In genomic region chr20:63967330-63968135, GRCh38 we compare ENCODE assay signal across 16 cellular contexts. TPM values are rescaled to one million over a fixed set of nuclear protein-coding genes. Genes with fewer than 3 reads are reported as not detected.
DNase-seq lines count a peak whose midpoint lies in the region; ATAC-seq lines count a peak whose summit lies in the region.
"Had no signal": no experiment of that assay in that cellular context is flagged by ENCODE, and none has a peak within 500 bp of the region (broad histone marks: within the 10 kb centered on the region; RNA-seq: fewer than 3 reads in every experiment).

No MANE protein-coding gene starts in this region.

- POLR2A ChIA-PET in activated CD4-positive, alpha-beta T cell treated with anti-CD3 and anti-CD28 coated beads for 36 hours (lab: Charles Lee) = interaction anchor here (0.6 to 1.1 kb wide), 2 partner anchors 13 to 30 kb away, joined by 3 to 7 read pairs; no protein-coding TSS in a partner anchor

- CTCF ChIA-PET in activated CD4-positive, alpha-beta T cell treated with anti-CD3 and anti-CD28 coated beads for 36 hours (lab: Charles Lee) = interaction anchor here (0.6 to 1.0 kb wide), 3 partner anchors 12 to 36 kb away, joined by 3 read pairs; partner anchors contain the start of gene SAMD10

- no peaks in the 10 kb centered on the region for H3K9me3 ChIP-seq in T-helper 17 cell (ENCODE audit: control insufficient read depth, low read length, poor library complexity, severe bottlenecking)
- H3K9me3 ChIP-seq: gastrocnemius medialis, upper lobe of right lung had no signal

- no peak for ATAC-seq in activated CD4-positive, alpha-beta T cell treated with anti-CD3 and anti-CD28 coated beads for 36 hours
- ATAC-seq in T-helper 17 cell (no peak), left ventricle myocardium superior (no peak), HG03280 (IDR thresholded peaks at IDR 0.05; ENCODE audit: unreplicated experiment) (no peak)
- ATAC-seq: CD8-positive, alpha-beta T cell; gastrocnemius medialis; upper lobe of right lung had no signal

- no peaks in the 10 kb centered on the region for H3K9me3 Mint-ChIP-seq in activated CD4-positive, alpha-beta T cell treated with anti-CD3 and anti-CD28 coated beads for 36 hours (ENCODE audit: low read depth)
- H3K9me3 Mint-ChIP-seq: CD8-positive, alpha-beta T cell had no signal

- DNase-seq in activated CD4-positive, alpha-beta T cell treated with anti-CD3 and anti-CD28 coated beads for 36 hours = peak; percentile 4
- DNase-seq in activated CD4-positive, alpha-beta T cell treated with anti-CD3 and anti-CD28 coated beads for 4 hours = no peak
- DNase-seq in T-helper 17 cell (no peak), left ventricle myocardium superior (peak; percentile 24), posterior vena cava (ENCODE audit: low spot score) (peak; percentile 73), foreskin melanocyte (no peak), NCI-H748 (lab: John Stamatoyannopoulos, UW; ENCODE audit: unreplicated experiment) (no peak)
- DNase-seq: activated CD4-positive, alpha-beta T cell treated with anti-CD3 and anti-CD28 coated beads, Interleukin-2, amount 50 U/mL, for 1 hour; MM.1S; NCI-H2107; NCI-H774; stimulated activated CD8-positive, alpha-beta memory T cell treated with anti-CD3 and anti-CD28 coated beads, Interleukin-4, amount 100 ng/mL, for 48 hours; upper lobe of right lung had no signal

- no peak overlapping the region for H3K4me3 Mint-ChIP-seq in activated CD4-positive, alpha-beta T cell treated with anti-CD3 and anti-CD28 coated beads for 36 hours
- peak overlapping the region; percentile 92 for H3K4me3 Mint-ChIP-seq in T-helper 17 cell

- peaks cover 12% of the 10 kb centered on the region for H3K4me1 Mint-ChIP-seq in activated CD4-positive, alpha-beta T cell treated with anti-CD3 and anti-CD28 coated beads for 36 hours
- H3K4me1 Mint-ChIP-seq in T-helper 17 cell = peaks cover 11% of the 10 kb centered on the region

- H3K27me3 Mint-ChIP-seq in activated CD4-positive, alpha-beta T cell treated with anti-CD3 and anti-CD28 coated beads for 36 hours = no peaks in the 10 kb centered on the region
- no peaks in the 10 kb centered on the region for H3K27me3 Mint-ChIP-seq in T-helper 17 cell

- intact Hi-C loops in activated CD4-positive, alpha-beta T cell treated with anti-CD3 and anti-CD28 coated beads for 36 hours (cut with DNase I, micrococcal nuclease) = loop anchor here in 1 of 2 experiments (1.0 kb wide), 1 partner anchor 10 kb away; no protein-coding TSS in a partner anchor
- intact Hi-C loops in left ventricle myocardium superior (cut with micrococcal nuclease) (no loop called here), posterior vena cava (cut with DNase I) (no loop called here)

- H3K36me3 Mint-ChIP-seq in activated CD4-positive, alpha-beta T cell treated with anti-CD3 and anti-CD28 coated beads for 36 hours (ENCODE audit: low read depth) = peaks cover 5% of the 10 kb centered on the region
- H3K36me3 Mint-ChIP-seq in T-helper 17 cell (ENCODE audit: low read depth) = no peaks in the 10 kb centered on the region

- no peak overlapping the region for H3K27ac Mint-ChIP-seq in activated CD4-positive, alpha-beta T cell treated with anti-CD3 and anti-CD28 coated beads for 36 hours
- H3K27ac Mint-ChIP-seq in T-helper 17 cell = peak overlapping the region; percentile 89

RNA-seq across cellular contexts. Expression of gene ZNF512B, which starts 2.2 kb away (rescaled TPM):
- total RNA-seq in activated CD4-positive, alpha-beta T cell treated with anti-CD3 and anti-CD28 coated beads for 36 hours = 10 to 100 TPM; 12.6 to 13.1 TPM
- 10 to 100 TPM; 17.9 to 18.8 TPM for total RNA-seq in T-helper 17 cell
- total RNA-seq in left ventricle myocardium superior = 14.0 TPM
- 10 to 100 TPM in 1 of 2 donors, 1 to 10 TPM in 1; 9.4 to 11.2 TPM for total RNA-seq in posterior vena cava

RNA-seq across cellular contexts. Expression of gene UCKL1, which starts 11.3 kb away (rescaled TPM):
- 10 to 100 TPM; 28.3 to 32.2 TPM for total RNA-seq in activated CD4-positive, alpha-beta T cell treated with anti-CD3 and anti-CD28 coated beads for 36 hours
- total RNA-seq in T-helper 17 cell (10 to 100 TPM; 41.6 to 42.5 TPM), left ventricle myocardium superior (59.9 TPM), posterior vena cava (10 to 100 TPM; 20.8 to 22.0 TPM)

RNA-seq across cellular contexts. Expression of gene SAMD10, which starts 11.9 kb away (rescaled TPM):
- total RNA-seq in activated CD4-positive, alpha-beta T cell treated with anti-CD3 and anti-CD28 coated beads for 36 hours = 10 to 100 TPM; 25.4 to 30.7 TPM
- 10 to 100 TPM; 17.2 to 20.2 TPM for total RNA-seq in T-helper 17 cell
- total RNA-seq in left ventricle myocardium superior = 6.4 TPM
- 1 to 10 TPM; 1.1 to 1.5 TPM for total RNA-seq in posterior vena cava

RNA-seq across cellular contexts. Expression of gene PRPF6, which starts 13.4 kb away (rescaled TPM):
- 10 to 100 TPM; 60.5 to 67.0 TPM for total RNA-seq in activated CD4-positive, alpha-beta T cell treated with anti-CD3 and anti-CD28 coated beads for 36 hours
- total RNA-seq in T-helper 17 cell = 10 to 100 TPM; 63.8 to 64.9 TPM
- total RNA-seq in left ventricle myocardium superior = 50.6 TPM
- 10 to 100 TPM; 44.3 to 44.8 TPM for total RNA-seq in posterior vena cava

Comparison
In these comparisons a context has a peak if more than half of its experiments do, and no peak if none do; other contexts are left out.
1. DNase-seq: peak in activated CD4-positive, alpha-beta T cell treated with anti-CD3 and anti-CD28 coated beads for 36 hours (single experiment), left ventricle myocardium superior (single experiment) and posterior vena cava (single experiment); none in activated CD4-positive, alpha-beta T cell treated with anti-CD3 and anti-CD28 coated beads for 4 hours (0 of 2), T-helper 17 cell (0 of 3), foreskin melanocyte (single experiment) and NCI-H748 (single experiment).